ENCODE assay signal across 1 cellular context in genomic region chr4:29277381-29277780, GRCh38.
TF ChIP-seq lines count a peak whose summit lies in the region.

No MANE protein-coding gene starts in this region.

TF ChIP-seq in IMR-90, 13 proteins besides CTCF, POLR2A, EP300 and RAD21:
- TF ChIP-seq SMC3 (IDR thresholded peaks at IDR 0.05; ENCODE audit: low read depth, low read length) (no peak), FOS (IDR thresholded peaks at IDR 0.05; ENCODE audit: low read depth, low read length) (no peak), USF2 (IDR thresholded peaks at IDR 0.05; ENCODE audit: low read depth, low read length) (no peak), RCOR1 (IDR thresholded peaks at IDR 0.05; ENCODE audit: insufficient replicate concordance, low read length) (no peak), RFX5 (IDR thresholded peaks at IDR 0.05; ENCODE audit: low read depth, low read length) (no peak), ELK1 (IDR thresholded peaks at IDR 0.05; ENCODE audit: borderline replicate concordance, low read depth, low read length) (no peak), BHLHE40 (IDR thresholded peaks at IDR 0.05; ENCODE audit: low read depth, low read length) (no peak), MAZ (IDR thresholded peaks at IDR 0.05; ENCODE audit: borderline replicate concordance, low read depth, low read length) (no peak)
